Comparison of ENCODE assay signal across 13 cellular contexts in the genomic region with DNA sequence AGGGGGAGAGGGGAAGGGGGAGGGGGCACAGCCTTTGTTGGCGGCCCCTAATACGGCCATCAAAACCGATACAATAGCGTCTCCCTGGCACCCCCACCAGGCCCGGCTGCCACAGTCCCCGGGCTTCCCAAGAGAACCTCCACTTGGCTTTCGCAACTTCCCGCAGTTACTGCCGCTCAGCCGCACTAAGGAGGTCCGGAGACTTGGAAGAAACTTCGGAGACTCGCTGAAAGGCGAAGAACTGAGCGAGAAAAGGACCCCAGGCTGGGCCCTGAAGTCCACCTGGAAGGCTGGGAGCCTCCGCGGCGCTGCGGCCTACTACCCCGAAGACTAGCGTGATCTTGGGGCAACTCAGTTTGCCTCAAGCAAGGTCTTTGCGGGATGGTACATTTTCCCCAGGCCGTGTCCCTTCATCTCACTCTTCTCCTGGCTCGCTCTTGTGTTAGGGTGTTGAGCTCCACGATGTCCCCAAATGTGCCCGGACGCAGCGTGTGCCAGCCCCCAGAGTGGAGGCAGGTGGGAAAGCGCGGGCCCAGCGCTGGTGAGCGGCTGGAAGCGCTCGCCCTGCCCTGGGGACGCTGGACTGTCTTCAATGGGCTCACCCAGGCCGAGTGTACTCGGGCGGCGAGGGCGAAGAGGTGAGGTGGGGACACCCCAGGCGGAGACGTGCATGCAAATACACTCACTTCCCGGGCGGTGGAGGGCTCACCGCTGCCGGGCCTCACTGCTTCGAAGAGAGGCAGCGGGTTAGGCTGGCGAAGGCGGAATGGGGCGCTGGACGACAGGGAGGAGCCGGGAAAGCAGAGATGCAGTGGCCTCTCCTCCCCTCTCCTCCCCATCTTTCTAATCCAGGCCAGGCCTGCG. TPM values are rescaled to one million over a fixed set of nuclear protein-coding genes. Genes with fewer than 3 reads are reported as not detected.
DNase-seq lines count a peak whose midpoint lies in the region; ATAC-seq lines count a peak whose summit lies in the region.
"Had no signal": no experiment of that assay in that cellular context is flagged by ENCODE, and none has a peak within 500 bp of the region (broad histone marks: within the 10 kb centered on the region; RNA-seq: fewer than 3 reads in every experiment).

No MANE protein-coding gene starts in this region.

- intact Hi-C loops in Right ventricle myocardium inferior (cut with DNase I) (no loop called here), Right ventricle myocardium superior (cut with DNase I) (no loop called here)
- intact Hi-C loops in activated T-helper 1 cell treated with anti-CD3 and anti-CD28 coated beads, Interleukin-12 subunit alpha, Interleukin-12 subunit beta, Interleukin-2, Interleukin-4 antibody, amounts not matched to agents 30 ng/mL and 10 ng/mL and 1 ng/mL, durations not matched to agents 14 hours and 24 hours and 36 hours (cut with micrococcal nuclease), result loop anchor here (5.0 kb wide), 1 partner anchor 471 kb away; the partner anchor contains the start of gene WDFY3

- H3K36me3 ChIP-seq in iPS DF 6.9 (ENCODE audit: control insufficient read depth, insufficient read depth, low read length), result no peaks in the 10 kb centered on the region
- H3K36me3 ChIP-seq: lower lobe of right lung had no signal

- H3K9me3 ChIP-seq in iPS DF 6.9 (ENCODE audit: control insufficient read depth, insufficient read depth, low read length), result no peaks in the 10 kb centered on the region
- H3K9me3 ChIP-seq: lower lobe of right lung had no signal

- peaks cover 3% of the 10 kb centered on the region for H3K36me3 Mint-ChIP-seq in activated T-helper 1 cell treated with anti-CD3 and anti-CD28 coated beads, Interleukin-12 subunit alpha, Interleukin-12 subunit beta, Interleukin-2, Interleukin-4 antibody, amounts not matched to agents 30 ng/mL and 10 ng/mL and 1 ng/mL, durations not matched to agents 14 hours and 24 hours and 36 hours (ENCODE audit: low read depth)
- H3K36me3 Mint-ChIP-seq in stimulated activated naive B cell treated with anti-CD40 and anti-IgM and Interleukin-4, amounts not matched to agents 10 μg/mL and 1 μg/mL and 100 μg/mL, for 72 hours, result peaks cover 3 to 21% of the 10 kb centered on the region in 2 donors

- peaks cover 72% of the 10 kb centered on the region for H3K27me3 ChIP-seq in iPS DF 6.9 (ENCODE audit: control insufficient read depth, insufficient read depth, low read length)

- H3K4me1 Mint-ChIP-seq in activated T-helper 1 cell treated with anti-CD3 and anti-CD28 coated beads, Interleukin-12 subunit alpha, Interleukin-12 subunit beta, Interleukin-2, Interleukin-4 antibody, amounts not matched to agents 30 ng/mL and 10 ng/mL and 1 ng/mL, durations not matched to agents 14 hours and 24 hours and 36 hours (ENCODE audit: low read depth), result peaks cover 9% of the 10 kb centered on the region
- peaks cover 18 to 39% of the 10 kb centered on the region in 2 donors for H3K4me1 Mint-ChIP-seq in stimulated activated naive B cell treated with anti-CD40 and anti-IgM and Interleukin-4, amounts not matched to agents 10 μg/mL and 1 μg/mL and 100 μg/mL, for 72 hours

- peak overlapping the region; percentile 63 for H3K27ac Mint-ChIP-seq in activated T-helper 1 cell treated with anti-CD3 and anti-CD28 coated beads, Interleukin-12 subunit alpha, Interleukin-12 subunit beta, Interleukin-2, Interleukin-4 antibody, amounts not matched to agents 30 ng/mL and 10 ng/mL and 1 ng/mL, durations not matched to agents 14 hours and 24 hours and 36 hours
- H3K27ac Mint-ChIP-seq in stimulated activated naive B cell treated with anti-CD40 and anti-IgM and Interleukin-4, amounts not matched to agents 10 μg/mL and 1 μg/mL and 100 μg/mL, for 72 hours, result peak overlapping the region; percentile 92

- no peak for ATAC-seq in Right ventricle myocardium inferior
- ATAC-seq in Right ventricle myocardium superior (ENCODE audit: poor library complexity), result no peak
- no peak for ATAC-seq in stimulated activated naive B cell treated with anti-CD40 and anti-IgM and Interleukin-4, amounts not matched to agents 10 μg/mL and 1 μg/mL and 100 μg/mL, for 72 hours (replicated peaks)
- ATAC-seq in left lobe of liver, result no peak

- no CpG with 5 or more reads among the region's 54 CpGs for WGBS in iPS DF 6.9 (ENCODE audit: insufficient coverage, insufficient read length)

- H3K4me3 ChIP-seq in iPS DF 6.9 (ENCODE audit: low read length), result peak overlapping the region; percentile 2; the same call in 1 of the 2 replicates
- H3K4me3 ChIP-seq: lower lobe of right lung had no signal

- H3K27me3 Mint-ChIP-seq in activated T-helper 1 cell treated with anti-CD3 and anti-CD28 coated beads, Interleukin-12 subunit alpha, Interleukin-12 subunit beta, Interleukin-2, Interleukin-4 antibody, amounts not matched to agents 30 ng/mL and 10 ng/mL and 1 ng/mL, durations not matched to agents 14 hours and 24 hours and 36 hours (ENCODE audit: insufficient read depth), result peaks cover 82% of the 10 kb centered on the region
- H3K27me3 Mint-ChIP-seq in stimulated activated naive B cell treated with anti-CD40 and anti-IgM and Interleukin-4, amounts not matched to agents 10 μg/mL and 1 μg/mL and 100 μg/mL, for 72 hours, result peaks cover 69 to 83% of the 10 kb centered on the region in 2 donors

- H3K9me3 Mint-ChIP-seq in activated T-helper 1 cell treated with anti-CD3 and anti-CD28 coated beads, Interleukin-12 subunit alpha, Interleukin-12 subunit beta, Interleukin-2, Interleukin-4 antibody, amounts not matched to agents 30 ng/mL and 10 ng/mL and 1 ng/mL, durations not matched to agents 14 hours and 24 hours and 36 hours, result peaks cover 13% of the 10 kb centered on the region
- peaks cover 3 to 11% of the 10 kb centered on the region in 2 donors for H3K9me3 Mint-ChIP-seq in stimulated activated naive B cell treated with anti-CD40 and anti-IgM and Interleukin-4, amounts not matched to agents 10 μg/mL and 1 μg/mL and 100 μg/mL, for 72 hours

- no peak overlapping the region for H3K4me3 Mint-ChIP-seq in activated T-helper 1 cell treated with anti-CD3 and anti-CD28 coated beads, Interleukin-12 subunit alpha, Interleukin-12 subunit beta, Interleukin-2, Interleukin-4 antibody, amounts not matched to agents 30 ng/mL and 10 ng/mL and 1 ng/mL, durations not matched to agents 14 hours and 24 hours and 36 hours
- H3K4me3 Mint-ChIP-seq in stimulated activated naive B cell treated with anti-CD40 and anti-IgM and Interleukin-4, amounts not matched to agents 10 μg/mL and 1 μg/mL and 100 μg/mL, for 72 hours, result peak overlapping the region; percentile 70 to 78

- peaks cover 9% of the 10 kb centered on the region; the same call in 1 of the 2 replicates for H3K4me1 ChIP-seq in iPS DF 6.9 (ENCODE audit: control insufficient read depth, insufficient read depth, low read length)

- DNase-seq in Right ventricle myocardium inferior (ENCODE audit: missing footprints) (peak; percentile 49), Right ventricle myocardium superior (no peak), iPS DF 6.9 (ENCODE audit: low read depth, low spot score) (no peak), hippocampal formation (lab: John Stamatoyannopoulos, UW) (no peak), left lobe of liver (ENCODE audit: low spot score) (no peak), GDM1 (lab: John Stamatoyannopoulos, UW) (no peak)
- no peak for DNase-seq in activated T-helper 1 cell treated with anti-CD3 and anti-CD28 coated beads, Interleukin-12 subunit alpha, Interleukin-12 subunit beta, Interleukin-2, Interleukin-4 antibody, amounts not matched to agents 30 ng/mL and 10 ng/mL and 1 ng/mL, durations not matched to agents 14 hours and 24 hours and 36 hours (ENCODE audit: low spot score)
- no peak for DNase-seq in stimulated activated naive B cell treated with anti-CD40 and anti-IgM and Interleukin-4, amounts not matched to agents 10 μg/mL and 1 μg/mL and 100 μg/mL, for 72 hours
- DNase-seq: CD4-positive, CD25-positive, alpha-beta regulatory T cell; lower lobe of right lung; NCI-H1436; RPMI8226 had no signal

- no peak overlapping the region for H3K27ac ChIP-seq in iPS DF 6.9 (ENCODE audit: low read length)
- H3K27ac ChIP-seq: lower lobe of right lung had no signal

RNA-seq across cellular contexts. Expression of gene NKX6-1, which starts 2.5 kb away (rescaled TPM):
- total RNA-seq in Right ventricle myocardium inferior (not detected), Right ventricle myocardium superior (not detected), left lobe of liver (not detected)
- not detected in 2 replicates for total RNA-seq in activated T-helper 1 cell treated with anti-CD3 and anti-CD28 coated beads, Interleukin-12 subunit alpha, Interleukin-12 subunit beta, Interleukin-2, Interleukin-4 antibody, amounts not matched to agents 30 ng/mL and 10 ng/mL and 1 ng/mL, durations not matched to agents 14 hours and 24 hours and 36 hours
- total RNA-seq: CD4-positive, CD25-positive, alpha-beta regulatory T cell; lower lobe of right lung; temporal lobe had no signal
